ENCODE assay signal across 8 cellular contexts in genomic region chr7:34091330-34091917, GRCh38.
DNase-seq lines count a peak whose midpoint lies in the region; ATAC-seq and TF ChIP-seq lines count a peak whose summit lies in the region.

No MANE protein-coding gene starts in this region.

- H3K9me3 ChIP-seq in OCI-LY3 (ENCODE audit: insufficient read depth, low read length), result no peaks in the 10 kb centered on the region
- no peaks in the 10 kb centered on the region for H3K9me3 ChIP-seq in esophagus squamous epithelium
- H3K9me3 ChIP-seq in suprapubic skin, result no peaks in the 10 kb centered on the region

- H3K36me3 ChIP-seq in OCI-LY3 (replicated peaks; ENCODE audit: low read depth, low read length) (no peaks in the 10 kb centered on the region), esophagus squamous epithelium (no peaks in the 10 kb centered on the region), suprapubic skin (no peaks in the 10 kb centered on the region)

- peak; percentile 74 for ATAC-seq in GM18868 (IDR thresholded peaks at IDR 0.05; ENCODE audit: unreplicated experiment)
- no peak for ATAC-seq in GM18511 (IDR thresholded peaks at IDR 0.05; ENCODE audit: unreplicated experiment)

- TF ChIP-seq EP300 in suprapubic skin (IDR thresholded peaks at IDR 0.05), result no peak

- intact Hi-C loops in esophagus squamous epithelium (cut with DNase I) (no loop called here), posterior cingulate gyrus (cut with DNase I) (no loop called here)

- H3K27ac ChIP-seq in OCI-LY3 (ENCODE audit: low read length), result no peak overlapping the region
- H3K27ac ChIP-seq in esophagus squamous epithelium, result no peak overlapping the region
- H3K27ac ChIP-seq in suprapubic skin, result no peak overlapping the region

- peak; percentile 47 for TF ChIP-seq CTCF in AG09319 (IDR thresholded peaks at IDR 0.05; ENCODE audit: low read depth, low read length)
- peak; percentile 58 for TF ChIP-seq CTCF in OCI-LY3 (IDR thresholded peaks at IDR 0.05; ENCODE audit: low read depth, low read length)
- peak in 4 of 6 experiments; percentile 25 to 59 (median 42) for TF ChIP-seq CTCF in esophagus squamous epithelium (IDR thresholded peaks at IDR 0.05)
- peak; percentile 8 to 21 for TF ChIP-seq CTCF in suprapubic skin (IDR thresholded peaks at IDR 0.05)

- H3K27me3 ChIP-seq in OCI-LY3 (ENCODE audit: low read depth, low read length) (peaks cover 7% of the 10 kb centered on the region; the same call in 1 of the 2 replicates), esophagus squamous epithelium (no peaks in the 10 kb centered on the region), suprapubic skin (no peaks in the 10 kb centered on the region)

- no peak overlapping the region for H3K9ac ChIP-seq in OCI-LY3 (ENCODE audit: low read length)

- H3K4me3 ChIP-seq in OCI-LY3 (ENCODE audit: low read length) (no peak overlapping the region), esophagus squamous epithelium (no peak overlapping the region), suprapubic skin (no peak overlapping the region)

- H2AFZ ChIP-seq in OCI-LY3 (ENCODE audit: low read depth, low read length), result no peak overlapping the region

- WGBS in esophagus squamous epithelium, 2 donors, result 25 to 42% methylated on average over 4 of the region's 4 CpGs
- WGBS in suprapubic skin, result 28% methylated on average over 4 of the region's 4 CpGs

- no peaks in the 10 kb centered on the region for H3K79me2 ChIP-seq in OCI-LY3 (ENCODE audit: low read length)

- TF ChIP-seq POLR2A in esophagus squamous epithelium (IDR thresholded peaks at IDR 0.05) (no peak), suprapubic skin (IDR thresholded peaks at IDR 0.05) (no peak)

- no peaks in the 10 kb centered on the region for H4K20me1 ChIP-seq in OCI-LY3 (ENCODE audit: insufficient read depth, low read length)

- H3K4me1 ChIP-seq in OCI-LY3 (ENCODE audit: low read length), result no peaks in the 10 kb centered on the region
- H3K4me1 ChIP-seq in esophagus squamous epithelium, result no peaks in the 10 kb centered on the region
- H3K4me1 ChIP-seq in suprapubic skin, result no peaks in the 10 kb centered on the region

- no peak for DNase-seq in AG09319 (ENCODE audit: extremely low read depth, low read depth)
- no peak for DNase-seq in esophagus squamous epithelium (lab: John Stamatoyannopoulos, UW)
- no peak for DNase-seq in suprapubic skin (ENCODE audit: low spot score in 2 of 2)
- no peak for DNase-seq in posterior cingulate gyrus
- no peak for DNase-seq in stimulated activated CD4-positive, alpha-beta T cell treated with anti-CD3 and anti-CD28 coated beads, Interleukin-2, amount 100 ng/mL, for 48 hours

- no peak overlapping the region for H3K4me2 ChIP-seq in OCI-LY3 (ENCODE audit: low read length)
